Comparison of ENCODE assay signal across 15 cellular contexts in the genomic region with DNA sequence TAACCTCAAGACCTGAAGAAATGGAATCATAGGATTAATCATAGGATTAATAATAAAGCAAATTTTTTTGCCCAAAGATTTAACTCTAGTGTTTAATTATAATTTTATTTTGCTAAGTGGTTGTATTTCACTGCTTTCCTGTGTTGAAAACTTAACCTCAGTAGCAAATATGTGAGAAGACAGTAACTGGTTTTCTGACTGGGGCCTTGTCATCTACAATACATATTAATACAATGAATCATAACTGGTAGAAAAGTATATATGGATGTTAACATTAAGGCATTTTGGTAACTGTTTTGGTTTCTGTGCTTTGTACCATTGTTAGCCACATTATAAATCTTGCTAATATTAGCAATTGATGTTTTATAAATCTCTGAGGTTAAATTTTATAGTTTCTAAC.
DNase-seq lines count a peak whose midpoint lies in the region; ATAC-seq and TF ChIP-seq lines count a peak whose summit lies in the region.
"Had no signal": no experiment of that assay in that cellular context is flagged by ENCODE, and none has a peak within 500 bp of the region (broad histone marks: within the 10 kb centered on the region; RNA-seq: fewer than 3 reads in every experiment).

No MANE protein-coding gene starts in this region.

- TF ChIP-seq CTCF in fibroblast of mammary gland (conservative IDR thresholded peaks at IDR 0.05; ENCODE audit: control insufficient read depth, insufficient read depth, low read depth, low read length): no peak

- no peak overlapping the region for H2BK12ac ChIP-seq in mesenchymal stem cell (ENCODE audit: low read length in 2 of 2)

- H3K4ac ChIP-seq in mesenchymal stem cell (ENCODE audit: low read depth in 1 of 2, low read length in 2 of 2): no peak overlapping the region

- 0 out of 2 replicates have a peak, but pooled peaks cover 5% of the 10 kb centered on the region for H3F3A ChIP-seq in GM23248 (ENCODE audit: insufficient read depth)

- H2AK5ac ChIP-seq in mesenchymal stem cell (ENCODE audit: low read length, severe bottlenecking): no peak overlapping the region

- H4K91ac ChIP-seq in mesenchymal stem cell (ENCODE audit: low read length): no peak overlapping the region

- no peak overlapping the region for H2BK5ac ChIP-seq in mesenchymal stem cell (ENCODE audit: low read depth, low read length, poor library complexity, severe bottlenecking)

- H4K20me1 ChIP-seq in GM23248 (ENCODE audit: insufficient read depth): no peaks in the 10 kb centered on the region

- ATAC-seq in HG03095 (IDR thresholded peaks at IDR 0.05; ENCODE audit: unreplicated experiment): no peak
- no peak for ATAC-seq in HG02870 (IDR thresholded peaks at IDR 0.05; ENCODE audit: unreplicated experiment)

- peak; percentile 46 for DNase-seq in GM23248
- peak; percentile 1 for DNase-seq in adipocyte (ENCODE audit: low read depth)
- peak; percentile 7 for DNase-seq in fibroblast of mammary gland (ENCODE audit: low read depth)
- peak; percentile 3 for DNase-seq in mesenchymal stem cell
- DNase-seq in cortex of kidney (lab: John Stamatoyannopoulos, UW): no peak
- no peak for DNase-seq in activated CD4-positive, alpha-beta T cell treated with anti-CD3 and anti-CD28 coated beads for 48 hours
- DNase-seq: BE2C; CD8-positive, alpha-beta memory T cell; H9; NCI-H1436 treated with DMSO at 0.1 percent for 48 hours; NCI-H2081; NCI-H524 had no signal

- H3K79me1 ChIP-seq in mesenchymal stem cell (replicated peaks; ENCODE audit: low read length, poor library complexity, severe bottlenecking): no peaks in the 10 kb centered on the region

- H3K14ac ChIP-seq in mesenchymal stem cell (ENCODE audit: low read length in 2 of 2): no peak overlapping the region

- H3K9me2 ChIP-seq in GM23248 (ENCODE audit: insufficient read depth): no peaks in the 10 kb centered on the region

- H3K4me2 ChIP-seq in GM23248 (ENCODE audit: unreplicated experiment) (peak overlapping the region; percentile 0), mesenchymal stem cell (ENCODE audit: low read length, poor library complexity, severe bottlenecking) (no peak overlapping the region)

- H3K9ac ChIP-seq in GM23248 (no peak overlapping the region), adipocyte (ENCODE audit: low read length) (no peak overlapping the region), mesenchymal stem cell (ENCODE audit: low read length) (no peak overlapping the region)

- H3K9me3 ChIP-seq in GM23248 (ENCODE audit: low read depth) (no peaks in the 10 kb centered on the region), adipocyte (ENCODE audit: control insufficient read depth, low read length) (no peaks in the 10 kb centered on the region), mesenchymal stem cell (ENCODE audit: control insufficient read depth, low read length) (peaks cover 5% of the 10 kb centered on the region)
- H3K9me3 ChIP-seq: BE2C, SJSA1 had no signal

- no peak overlapping the region for H2BK120ac ChIP-seq in mesenchymal stem cell (ENCODE audit: low read depth, low read length)

- H2AFZ ChIP-seq in GM23248 (0 out of 2 replicates have a peak overlapping the region, but pooled peaks have one; percentile 4), mesenchymal stem cell (ENCODE audit: low read depth, low read length) (no peak overlapping the region)

- H4K8ac ChIP-seq in mesenchymal stem cell (ENCODE audit: low read length): no peak overlapping the region

- H3K79me2 ChIP-seq in GM23248 (ENCODE audit: insufficient read depth): no peaks in the 10 kb centered on the region

- in situ Hi-C loops in GM23248 (cut with MboI): no loop called here

- H3K23ac ChIP-seq in mesenchymal stem cell (ENCODE audit: low read length in 2 of 2): no peak overlapping the region

- H3K4me3 ChIP-seq in GM23248 (no peak overlapping the region), adipocyte (ENCODE audit: low read length) (no peak overlapping the region), fibroblast of mammary gland (ENCODE audit: control insufficient read depth, low read depth, low read length) (no peak overlapping the region), mesenchymal stem cell (ENCODE audit: insufficient read depth in 1 of 2, low read depth in 1 of 2, low read length in 2 of 2) (no peak overlapping the region)
- H3K4me3 ChIP-seq: SJSA1 had no signal

- H3K27me3 ChIP-seq in GM23248 (replicated peaks; ENCODE audit: insufficient read depth): no peaks in the 10 kb centered on the region
- no peaks in the 10 kb centered on the region for H3K27me3 ChIP-seq in adipocyte (replicated peaks; ENCODE audit: control insufficient read depth, insufficient read depth, low read length)
- no peaks in the 10 kb centered on the region for H3K27me3 ChIP-seq in mesenchymal stem cell (ENCODE audit: control insufficient read depth in 1 of 2, insufficient read depth in 1 of 2, low read length in 2 of 2)
- H3K27me3 ChIP-seq: BE2C, SJSA1 had no signal

- no peak overlapping the region for H3K27ac ChIP-seq in GM23248
- no peak overlapping the region for H3K27ac ChIP-seq in mesenchymal stem cell (ENCODE audit: low read length, poor library complexity, severe bottlenecking)
- H3K27ac ChIP-seq: SJSA1 had no signal

- no peak overlapping the region for H3K18ac ChIP-seq in mesenchymal stem cell (ENCODE audit: low read depth in 1 of 2, low read length in 2 of 2)

- no peaks in the 10 kb centered on the region for H3K36me3 ChIP-seq in GM23248 (ENCODE audit: low read depth)
- peaks cover 12% of the 10 kb centered on the region for H3K36me3 ChIP-seq in adipocyte (ENCODE audit: control insufficient read depth, insufficient read depth, low read length, severe bottlenecking)
- H3K36me3 ChIP-seq in mesenchymal stem cell (ENCODE audit: control insufficient read depth in 1 of 2, insufficient read depth in 2 of 2, low read depth in 1 of 2, low read length in 2 of 2): peaks cover 0 to 6% of the 10 kb centered on the region in 2 experiments
- H3K36me3 ChIP-seq: BE2C, SJSA1 had no signal

- H2BK15ac ChIP-seq in mesenchymal stem cell (ENCODE audit: low read depth, poor library complexity, severe bottlenecking): no peak overlapping the region

- H3K4me1 ChIP-seq in GM23248 (ENCODE audit: insufficient read depth) (peaks cover 17% of the 10 kb centered on the region), adipocyte (ENCODE audit: control insufficient read depth, insufficient read depth, low read length) (no peaks in the 10 kb centered on the region), mesenchymal stem cell (ENCODE audit: control insufficient read depth, insufficient read depth, low read depth, low read length) (no peaks in the 10 kb centered on the region)
- H3K4me1 ChIP-seq: BE2C had no signal

Comparison
In these comparisons a context has a peak if more than half of its experiments do, and no peak if none do; other contexts are left out.
1. DNase-seq: peak in GM23248 (single experiment), adipocyte (single experiment), fibroblast of mammary gland (single experiment) and mesenchymal stem cell (single experiment); none in cortex of kidney (single experiment) and activated CD4-positive, alpha-beta T cell treated with anti-CD3 and anti-CD28 coated beads for 48 hours (single experiment).